14 cellular contexts compared by ENCODE assay signal in genomic region chr5:173396311-173396993, GRCh38.
A peak's percentile ranks its signal among the peaks of the same experiment; 100 is the strongest.
DNase-seq lines count a peak whose midpoint lies in the region; ATAC-seq and TF ChIP-seq lines count a peak whose summit lies in the region.
"Had no signal": no experiment of that assay in that cellular context is flagged by ENCODE, and none has a peak within 500 bp of the region (broad histone marks: within the 10 kb centered on the region; RNA-seq: fewer than 3 reads in every experiment).

No MANE protein-coding gene starts in this region.

- no peak overlapping the region for H3K27ac Mint-ChIP-seq in activated T-cell treated with anti-CD3 and anti-CD28 coated beads, Interleukin-2, amount 50 U/mL, for 24 hours
- H3K27ac Mint-ChIP-seq: activated CD4-positive, alpha-beta memory T cell treated with anti-CD3 and anti-CD28 coated beads, Interleukin-2, amount 10 ng/mL, durations not matched to agents 7 days and 5 days had no signal

- H3K4me1 ChIP-seq in body of pancreas, result no peaks in the 10 kb centered on the region

- intact Hi-C loops in posterior cingulate gyrus (cut with DNase I), result no loop called here
- intact Hi-C loops in body of pancreas (cut with DNase I), result no loop called here

- no peak overlapping the region for H3K27ac ChIP-seq in body of pancreas
- H3K27ac ChIP-seq: tibial artery had no signal

- no peaks in the 10 kb centered on the region for H3K9me3 Mint-ChIP-seq in activated T-cell treated with anti-CD3 and anti-CD28 coated beads, Interleukin-2, amount 50 U/mL, for 24 hours
- H3K9me3 Mint-ChIP-seq: activated CD4-positive, alpha-beta memory T cell treated with anti-CD3 and anti-CD28 coated beads, Interleukin-2, amount 10 ng/mL, durations not matched to agents 7 days and 5 days had no signal

- peaks cover 8% of the 10 kb centered on the region for H3K9me3 ChIP-seq in MG63
- H3K9me3 ChIP-seq in body of pancreas, result peaks cover 0 to 4% (median 0%) of the 10 kb centered on the region in 3 donors
- H3K9me3 ChIP-seq: tibial artery had no signal

- H3K27me3 ChIP-seq in MG63, result no peaks in the 10 kb centered on the region
- H3K27me3 ChIP-seq in body of pancreas, result no peaks in the 10 kb centered on the region
- H3K27me3 ChIP-seq: tibial artery had no signal

- 48 to 76% methylated on average over 2 to 13 of the region's 14 CpGs for WGBS in body of pancreas, 2 donors

- TF ChIP-seq CTCF in GM20000 (IDR thresholded peaks at IDR 0.05; ENCODE audit: extremely low read depth, missing control alignments) (no peak), body of pancreas (IDR thresholded peaks at IDR 0.05) (no peak)

- ATAC-seq in GM21360 (IDR thresholded peaks at IDR 0.05; ENCODE audit: unreplicated experiment) (no peak), body of pancreas (no peak)

- H3K4me3 ChIP-seq in MG63 (no peak overlapping the region), body of pancreas (no peak overlapping the region)
- H3K4me3 ChIP-seq: tibial artery had no signal

- peak; percentile 16 for DNase-seq in EL
- peak; percentile 25 for DNase-seq in MG63
- DNase-seq in fibroblast of gingiva (ENCODE audit: low read depth), result peak; percentile 21
- peak in 9 of 10 donors; percentile 18 to 88 (median 46) for DNase-seq in posterior cingulate gyrus
- no peak for DNase-seq in GM20000 (ENCODE audit: low spot score)
- no peak for DNase-seq in body of pancreas
- no peak for DNase-seq in activated T-cell treated with anti-CD3 and anti-CD28 coated beads, Interleukin-2, amount 50 U/mL, for 24 hours
- DNase-seq: activated CD4-positive, alpha-beta memory T cell treated with anti-CD3 and anti-CD28 coated beads, Interleukin-2, amount 10 ng/mL, durations not matched to agents 7 days and 5 days; amniotic stem cell; NCI-H1694; SHP77; stimulated activated CD4-positive, alpha-beta T cell treated with anti-CD3 and anti-CD28 coated beads, Interleukin-4, amount 100 ng/mL, for 4 hours; tibial artery had no signal

- H3K4me1 Mint-ChIP-seq in activated T-cell treated with anti-CD3 and anti-CD28 coated beads, Interleukin-2, amount 50 U/mL, for 24 hours (ENCODE audit: low read depth), result no peaks in the 10 kb centered on the region
- H3K4me1 Mint-ChIP-seq: activated CD4-positive, alpha-beta memory T cell treated with anti-CD3 and anti-CD28 coated beads, Interleukin-2, amount 10 ng/mL, durations not matched to agents 7 days and 5 days had no signal

- H3K4me3 Mint-ChIP-seq in activated T-cell treated with anti-CD3 and anti-CD28 coated beads, Interleukin-2, amount 50 U/mL, for 24 hours, result no peak overlapping the region
- H3K4me3 Mint-ChIP-seq: activated CD4-positive, alpha-beta memory T cell treated with anti-CD3 and anti-CD28 coated beads, Interleukin-2, amount 10 ng/mL, durations not matched to agents 7 days and 5 days had no signal

- TF ChIP-seq POLR2A in body of pancreas (IDR thresholded peaks at IDR 0.05), result no peak

- peaks cover 21% of the 10 kb centered on the region for H3K27me3 Mint-ChIP-seq in activated T-cell treated with anti-CD3 and anti-CD28 coated beads, Interleukin-2, amount 50 U/mL, for 24 hours

- H3K36me3 ChIP-seq in MG63 (no peaks in the 10 kb centered on the region), body of pancreas (replicated peaks in 1 of 2; ENCODE audit: insufficient read depth in 1 of 2, low read depth in 2 of 2) (no peaks in the 10 kb centered on the region)
- H3K36me3 ChIP-seq: tibial artery had no signal

- H3K36me3 Mint-ChIP-seq in activated T-cell treated with anti-CD3 and anti-CD28 coated beads, Interleukin-2, amount 50 U/mL, for 24 hours (ENCODE audit: low read depth), result no peaks in the 10 kb centered on the region

Comparison
In these comparisons a context has a peak if more than half of its experiments do, and no peak if none do; other contexts are left out.
1. DNase-seq: peak in EL (single experiment), MG63 (single experiment), fibroblast of gingiva (single experiment) and posterior cingulate gyrus (9 of 10); none in GM20000 (single experiment), body of pancreas (0 of 4) and activated T-cell treated with anti-CD3 and anti-CD28 coated beads, Interleukin-2, amount 50 U/mL, for 24 hours (single experiment).